1 cellular context compared by ENCODE assay signal in the genomic region with DNA sequence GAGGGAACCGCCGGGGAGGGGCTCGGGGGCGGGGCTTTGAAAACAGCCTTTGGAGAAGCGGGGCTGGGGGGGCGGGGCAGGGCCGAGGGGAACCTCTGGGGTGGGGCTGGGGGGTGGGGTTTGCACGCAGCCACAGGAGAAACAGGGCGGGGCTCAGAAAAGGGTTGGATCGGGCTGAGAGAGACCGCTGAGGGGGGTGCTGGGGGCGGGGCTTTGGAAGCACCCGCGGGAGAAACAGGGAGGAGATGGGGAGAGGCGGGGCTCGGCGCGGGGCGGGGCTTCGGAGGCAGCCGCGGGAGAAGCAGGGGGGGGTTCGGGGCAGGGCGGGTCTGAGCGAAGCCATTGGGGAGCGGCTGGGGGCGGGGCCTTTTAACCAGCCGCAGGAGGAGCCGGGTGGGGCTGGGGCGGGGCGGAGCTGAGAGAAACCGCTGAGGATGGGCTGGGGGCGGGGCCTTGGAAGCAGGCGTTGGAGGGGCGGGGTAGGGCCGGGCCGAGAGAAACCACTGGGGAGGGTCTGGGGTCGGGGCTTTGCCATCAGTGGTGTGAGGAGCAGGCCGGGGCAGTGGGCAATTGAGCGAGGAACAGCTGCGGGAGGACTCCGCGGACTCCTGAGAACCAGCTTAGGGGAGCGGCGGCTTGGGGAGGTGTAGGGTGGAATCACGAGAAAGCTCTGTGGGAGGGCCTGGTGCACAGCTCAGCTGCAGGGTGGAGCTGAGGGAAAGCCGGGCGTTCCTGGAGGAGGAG.
TF ChIP-seq lines count a peak whose summit lies in the region.

No MANE protein-coding gene starts in this region.

TF ChIP-seq in SK-N-SH, 30 proteins besides CTCF, POLR2A, EP300 and RAD21:
- TF ChIP-seq TEAD4 (IDR thresholded peaks at IDR 0.05; ENCODE audit: borderline replicate concordance, insufficient read depth) = no peak
- TF ChIP-seq, protein P1, sequence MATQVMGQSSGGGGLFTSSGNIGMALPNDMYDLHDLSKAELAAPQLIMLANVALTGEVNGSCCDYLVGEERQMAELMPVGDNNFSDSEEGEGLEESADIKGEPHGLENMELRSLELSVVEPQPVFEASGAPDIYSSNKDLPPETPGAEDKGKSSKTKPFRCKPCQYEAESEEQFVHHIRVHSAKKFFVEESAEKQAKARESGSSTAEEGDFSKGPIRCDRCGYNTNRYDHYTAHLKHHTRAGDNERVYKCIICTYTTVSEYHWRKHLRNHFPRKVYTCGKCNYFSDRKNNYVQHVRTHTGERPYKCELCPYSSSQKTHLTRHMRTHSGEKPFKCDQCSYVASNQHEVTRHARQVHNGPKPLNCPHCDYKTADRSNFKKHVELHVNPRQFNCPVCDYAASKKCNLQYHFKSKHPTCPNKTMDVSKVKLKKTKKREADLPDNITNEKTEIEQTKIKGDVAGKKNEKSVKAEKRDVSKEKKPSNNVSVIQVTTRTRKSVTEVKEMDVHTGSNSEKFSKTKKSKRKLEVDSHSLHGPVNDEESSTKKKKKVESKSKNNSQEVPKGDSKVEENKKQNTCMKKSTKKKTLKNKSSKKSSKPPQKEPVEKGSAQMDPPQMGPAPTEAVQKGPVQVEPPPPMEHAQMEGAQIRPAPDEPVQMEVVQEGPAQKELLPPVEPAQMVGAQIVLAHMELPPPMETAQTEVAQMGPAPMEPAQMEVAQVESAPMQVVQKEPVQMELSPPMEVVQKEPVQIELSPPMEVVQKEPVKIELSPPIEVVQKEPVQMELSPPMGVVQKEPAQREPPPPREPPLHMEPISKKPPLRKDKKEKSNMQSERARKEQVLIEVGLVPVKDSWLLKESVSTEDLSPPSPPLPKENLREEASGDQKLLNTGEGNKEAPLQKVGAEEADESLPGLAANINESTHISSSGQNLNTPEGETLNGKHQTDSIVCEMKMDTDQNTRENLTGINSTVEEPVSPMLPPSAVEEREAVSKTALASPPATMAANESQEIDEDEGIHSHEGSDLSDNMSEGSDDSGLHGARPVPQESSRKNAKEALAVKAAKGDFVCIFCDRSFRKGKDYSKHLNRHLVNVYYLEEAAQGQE (IDR thresholded peaks at IDR 0.05; ENCODE audit: low read depth, low read length) = no peak
- TF ChIP-seq SIN3A (IDR thresholded peaks at IDR 0.05; ENCODE audit: borderline replicate concordance, low read depth, low read length) = peak; percentile 5; the same call in 1 of the 2 replicates
- no peak for TF ChIP-seq MEF2A (IDR thresholded peaks at IDR 0.05; ENCODE audit: borderline replicate concordance, low read depth)
- TF ChIP-seq POLR2AphosphoS5 (IDR thresholded peaks at IDR 0.05; ENCODE audit: low read depth, low read length) = 0 out of 2 replicates have a peak, but pooled peaks have one; percentile 6
- no peak for TF ChIP-seq RCOR1 (IDR thresholded peaks at IDR 0.05; ENCODE audit: low read length)
- no peak for TF ChIP-seq RXRA (IDR thresholded peaks at IDR 0.05; ENCODE audit: borderline replicate concordance, low read depth)
TF ChIP-seq in SK-N-SH: peak in this region for 2.
